8 cellular contexts compared by ENCODE assay signal in genomic region chr16:23642246-23642774, GRCh38. TPM values are rescaled to one million over a fixed set of nuclear protein-coding genes. Genes with fewer than 3 reads are reported as not detected.
DNase-seq lines count a peak whose midpoint lies in the region; ATAC-seq and TF ChIP-seq lines count a peak whose summit lies in the region.

No MANE protein-coding gene starts in this region.

- H3K9me3 ChIP-seq in SJCRH30 (replicated peaks) (no peaks in the 10 kb centered on the region), fibroblast of lung (ENCODE audit: control insufficient read depth, insufficient read depth, low read depth, low read length) (no peaks in the 10 kb centered on the region)

- DNase-seq in SJCRH30 (no peak), fibroblast of lung (ENCODE audit: low read depth in 2 of 2) (no peak), hypothalamus (lab: John Stamatoyannopoulos, UW) (no peak), EL (no peak)

- peak overlapping the region; percentile 74 for H3K27ac ChIP-seq in SJCRH30
- H3K27ac ChIP-seq in fibroblast of lung (ENCODE audit: insufficient read depth, low read length): peak overlapping the region; percentile 80
- H3K27ac ChIP-seq in rectal smooth muscle tissue (ENCODE audit: low read depth, low read length): no peak overlapping the region

- H2AFZ ChIP-seq in fibroblast of lung (ENCODE audit: low read length): no peak overlapping the region

- ATAC-seq in HG03095 (IDR thresholded peaks at IDR 0.05; ENCODE audit: unreplicated experiment) (no peak), HG03432 (IDR thresholded peaks at IDR 0.05; ENCODE audit: unreplicated experiment) (no peak)

- H3K36me3 ChIP-seq in SJCRH30: peaks cover 31% of the 10 kb centered on the region
- peaks cover 7% of the 10 kb centered on the region for H3K36me3 ChIP-seq in fibroblast of lung (ENCODE audit: control insufficient read depth, insufficient read depth, low read length)
- peaks cover 2% of the 10 kb centered on the region for H3K36me3 ChIP-seq in rectal smooth muscle tissue (ENCODE audit: control insufficient read depth, insufficient read depth, low read length)

- no peak for TF ChIP-seq CTCF in fibroblast of lung (conservative IDR thresholded peaks at IDR 0.05 in 1 of 2, IDR thresholded peaks at IDR 0.05 in 1 of 2; ENCODE audit: low read depth in 1 of 2, low read length in 2 of 2)

- H3K27me3 ChIP-seq in SJCRH30 (no peaks in the 10 kb centered on the region), fibroblast of lung (ENCODE audit: control insufficient read depth, insufficient read depth, low read length) (no peaks in the 10 kb centered on the region), rectal smooth muscle tissue (ENCODE audit: control insufficient read depth, insufficient read depth, low read length) (no peaks in the 10 kb centered on the region)

- no peaks in the 10 kb centered on the region for H4K20me1 ChIP-seq in fibroblast of lung (ENCODE audit: control insufficient read depth, extremely low read depth, insufficient read depth, low read length)

- H3K4me2 ChIP-seq in fibroblast of lung (ENCODE audit: extremely low read depth, insufficient read depth, low read length): peak overlapping the region; percentile 90

- H3K4me1 ChIP-seq in SJCRH30: no peaks in the 10 kb centered on the region
- H3K4me1 ChIP-seq in fibroblast of lung (ENCODE audit: control insufficient read depth, extremely low read depth, insufficient read depth, low read length): peaks cover 2% of the 10 kb centered on the region
- peaks cover 3% of the 10 kb centered on the region for H3K4me1 ChIP-seq in rectal smooth muscle tissue (ENCODE audit: control insufficient read depth, insufficient read depth, low read length)

- H3K79me2 ChIP-seq in fibroblast of lung (ENCODE audit: control insufficient read depth, insufficient read depth, low read length): peaks cover 46% of the 10 kb centered on the region

- H3K9ac ChIP-seq in fibroblast of lung (ENCODE audit: insufficient read depth, low read length) (no peak overlapping the region), rectal smooth muscle tissue (ENCODE audit: low read length) (no peak overlapping the region)

- peak overlapping the region; percentile 97 for H3K4me3 ChIP-seq in GM08714 (ENCODE audit: low read length)
- peak overlapping the region; percentile 77 for H3K4me3 ChIP-seq in SJCRH30
- H3K4me3 ChIP-seq in fibroblast of lung (replicated peaks in 1 of 4; ENCODE audit: control extremely low read depth in 1 of 4, insufficient read depth in 1 of 4, low read depth in 3 of 4, low read length in 4 of 4): peak overlapping the region; percentile 65 to 100 (median 93)
- H3K4me3 ChIP-seq in rectal smooth muscle tissue (ENCODE audit: low read length): peak overlapping the region; percentile 98

RNA-seq across cellular contexts. Expression of gene DCTN5, which starts 1.0 kb away (rescaled TPM):
- 65.3 and 74.1 TPM in 2 replicates for total RNA-seq in SJCRH30 (2014; rRNA removed; shearing (Covaris generic))
- 28.8 and 39.6 TPM in 2 replicates for total RNA-seq in fibroblast of lung
- 96.7 and 118 TPM in 2 replicates for polyA plus RNA-seq in fibroblast of lung
- 46.6 and 64.5 TPM in 2 replicates for polyA plus RNA-seq in fibroblast of lung (2012)
- 76.8 and 129 TPM in 2 replicates for polyA minus RNA-seq in fibroblast of lung (ENCODE audit: low replicate concordance)

RNA-seq across cellular contexts. Expression of gene PALB2, which starts 1.2 kb away (rescaled TPM):
- total RNA-seq in SJCRH30 (2014; rRNA removed; shearing (Covaris generic)): 21.9 and 25.9 TPM in 2 replicates
- total RNA-seq in fibroblast of lung: 8.1 and 9.2 TPM in 2 replicates
- polyA plus RNA-seq in fibroblast of lung: 7.7 and 7.9 TPM in 2 replicates
- 7.5 and 7.7 TPM in 2 replicates for polyA plus RNA-seq in fibroblast of lung (2012)
- polyA minus RNA-seq in fibroblast of lung (ENCODE audit: low replicate concordance): 3.7 and 8.5 TPM in 2 replicates

RNA-seq across cellular contexts. Expression of gene PLK1, which starts 36.4 kb away (rescaled TPM):
- 59.3 and 62.4 TPM in 2 replicates for total RNA-seq in SJCRH30 (2014; rRNA removed; shearing (Covaris generic))
- total RNA-seq in fibroblast of lung: 0.77 and 6.3 TPM in 2 replicates
- polyA plus RNA-seq in fibroblast of lung: 16.2 and 84.4 TPM in 2 replicates
- polyA plus RNA-seq in fibroblast of lung (2012): 12.8 and 67.6 TPM in 2 replicates
- 22.7 and 151 TPM in 2 replicates for polyA minus RNA-seq in fibroblast of lung (ENCODE audit: low replicate concordance)

RNA-seq across cellular contexts. Expression of gene NDUFAB1, which starts 46.2 kb away (rescaled TPM):
- 158 and 165 TPM in 2 replicates for total RNA-seq in SJCRH30 (2014; rRNA removed; shearing (Covaris generic))
- total RNA-seq in fibroblast of lung: 76.3 and 98.4 TPM in 2 replicates
- polyA plus RNA-seq in fibroblast of lung: 105 and 127 TPM in 2 replicates
- 100 and 125 TPM in 2 replicates for polyA plus RNA-seq in fibroblast of lung (2012)
- polyA minus RNA-seq in fibroblast of lung (ENCODE audit: low replicate concordance): 10.0 and 11.0 TPM in 2 replicates
